ENCODE assay signal across 1 cellular context in the genomic region with DNA sequence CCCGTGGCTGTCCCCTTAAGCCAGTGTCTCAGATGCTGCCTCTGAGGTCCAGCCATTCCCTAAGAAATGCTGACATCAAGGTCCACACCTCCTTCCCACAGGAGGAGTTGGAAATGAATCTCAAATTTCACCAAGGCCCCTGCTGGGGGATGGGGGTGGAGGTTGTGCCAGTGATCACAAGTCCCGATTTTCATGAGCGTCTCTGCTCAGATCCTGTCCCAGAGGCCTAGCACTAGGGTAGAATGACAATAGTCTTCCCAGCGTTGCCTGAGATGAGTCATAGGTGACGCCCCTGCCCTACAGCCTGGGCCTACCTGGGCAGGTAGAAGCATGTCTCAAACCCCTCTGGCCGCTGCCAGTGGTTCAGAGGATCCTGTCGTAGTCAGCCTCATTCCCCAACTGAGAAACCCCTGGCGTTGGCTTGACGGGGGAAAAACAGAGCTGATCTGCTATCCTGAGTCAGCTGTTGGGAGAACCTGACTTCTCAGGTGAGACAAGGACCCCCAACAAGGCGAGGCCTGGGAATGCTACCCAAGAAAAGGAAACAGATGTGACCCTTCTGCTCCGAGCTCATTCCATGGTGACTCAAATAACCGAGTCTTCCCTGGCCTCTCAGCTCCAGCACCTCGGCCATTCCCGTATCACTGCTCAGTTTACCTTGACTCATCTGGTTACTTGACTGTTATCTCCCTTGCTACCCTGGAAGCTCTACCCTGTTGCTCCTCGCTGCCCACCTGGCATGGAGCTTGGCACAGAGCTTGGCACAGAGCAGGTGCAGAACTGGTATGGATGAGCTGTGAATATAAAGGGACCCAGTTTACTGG.
A peak's percentile ranks its signal among the peaks of the same experiment; 100 is the strongest.
TF ChIP-seq lines count a peak whose summit lies in the region.

No MANE protein-coding gene starts in this region.

TF ChIP-seq in HCT116, 20 proteins besides CTCF, POLR2A, EP300 and RAD21 (continued from another document):
- TF ChIP-seq, protein P1, sequence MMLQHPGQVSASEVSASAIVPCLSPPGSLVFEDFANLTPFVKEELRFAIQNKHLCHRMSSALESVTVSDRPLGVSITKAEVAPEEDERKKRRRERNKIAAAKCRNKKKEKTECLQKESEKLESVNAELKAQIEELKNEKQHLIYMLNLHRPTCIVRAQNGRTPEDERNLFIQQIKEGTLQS (IDR thresholded peaks at IDR 0.05): no peak
- TF ChIP-seq EZH2 (IDR thresholded peaks at IDR 0.05) (no peak), CEBPB (IDR thresholded peaks at IDR 0.05; ENCODE audit: low read depth) (no peak), TCF7L2 (IDR thresholded peaks at IDR 0.05; ENCODE audit: borderline replicate concordance, extremely low read depth, insufficient read depth, insufficient read length) (peak; percentile 89), SRF (IDR thresholded peaks at IDR 0.05; ENCODE audit: low read depth) (no peak)
- TF ChIP-seq, protein P2, sequence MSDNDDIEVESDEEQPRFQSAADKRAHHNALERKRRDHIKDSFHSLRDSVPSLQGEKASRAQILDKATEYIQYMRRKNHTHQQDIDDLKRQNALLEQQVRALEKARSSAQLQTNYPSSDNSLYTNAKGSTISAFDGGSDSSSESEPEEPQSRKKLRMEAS (IDR thresholded peaks at IDR 0.05): peak; percentile 73
